ENCODE assay signal across 8 cellular contexts in genomic region chr19:5369962-5370367, GRCh38. TPM values are rescaled to one million over a fixed set of nuclear protein-coding genes. Genes with fewer than 3 reads are reported as not detected.
DNase-seq lines count a peak whose midpoint lies in the region; ATAC-seq, FAIRE-seq and TF ChIP-seq lines count a peak whose summit lies in the region.

No MANE protein-coding gene starts in this region.

- POLR2A ChIA-PET in naive thymus-derived CD4-positive, alpha-beta T cell (lab: Charles Lee): no interaction called here

- H3K27ac Mint-ChIP-seq in GM23338: no peak overlapping the region
- H3K27ac Mint-ChIP-seq in naive thymus-derived CD4-positive, alpha-beta T cell: no peak overlapping the region

- H3K4me1 Mint-ChIP-seq in GM23338: no peaks in the 10 kb centered on the region
- no peaks in the 10 kb centered on the region for H3K4me1 Mint-ChIP-seq in naive thymus-derived CD4-positive, alpha-beta T cell

- intact Hi-C loops in colonic mucosa (cut with DNase I): no loop called here
- intact Hi-C loops in naive thymus-derived CD4-positive, alpha-beta T cell (cut with micrococcal nuclease): no loop called here

- no peaks in the 10 kb centered on the region for H3K27me3 ChIP-seq in GM23338 (ENCODE audit: insufficient read depth)
- no peaks in the 10 kb centered on the region for H3K27me3 ChIP-seq in colonic mucosa
- H3K27me3 ChIP-seq in naive thymus-derived CD4-positive, alpha-beta T cell (ENCODE audit: control insufficient read depth in 2 of 2, insufficient read depth in 2 of 2, low read length in 2 of 2): no peaks in the 10 kb centered on the region

- H3F3A ChIP-seq in GM23338 (replicated peaks; ENCODE audit: low read depth): 0 out of 2 replicates have a peak, but pooled peaks cover 3% of the 10 kb centered on the region

- no peak overlapping the region for H3K4me2 ChIP-seq in GM23338

- peaks cover 8% of the 10 kb centered on the region for H3K27me3 Mint-ChIP-seq in GM23338 (ENCODE audit: insufficient read depth, low read depth, poor library complexity)
- H3K27me3 Mint-ChIP-seq in naive thymus-derived CD4-positive, alpha-beta T cell: peaks cover 0 to 25% (median 12%) of the 10 kb centered on the region in 5 donors

- H4K20me1 ChIP-seq in GM23338 (replicated peaks; ENCODE audit: insufficient read depth): no peaks in the 10 kb centered on the region

- H3K27ac ChIP-seq in GM23338 (ENCODE audit: low read depth) (no peak overlapping the region), colonic mucosa (no peak overlapping the region)
- H3K27ac ChIP-seq in naive thymus-derived CD4-positive, alpha-beta T cell (ENCODE audit: low read depth, low read length): no peak overlapping the region

- ATAC-seq in GM23338 (peak; percentile 99), GM21423 (IDR thresholded peaks at IDR 0.05; ENCODE audit: unreplicated experiment) (no peak), HG03159 (IDR thresholded peaks at IDR 0.05; ENCODE audit: unreplicated experiment) (no peak)
- no peak for ATAC-seq in naive thymus-derived CD4-positive, alpha-beta T cell

- H3K36me3 ChIP-seq in GM23338 (ENCODE audit: insufficient read depth): no peaks in the 10 kb centered on the region
- H3K36me3 ChIP-seq in colonic mucosa: no peaks in the 10 kb centered on the region
- H3K36me3 ChIP-seq in naive thymus-derived CD4-positive, alpha-beta T cell (ENCODE audit: control insufficient read depth in 2 of 3, insufficient read depth in 3 of 3, low read length in 3 of 3): no peaks in the 10 kb centered on the region

- CTCF ChIA-PET in naive thymus-derived CD4-positive, alpha-beta T cell (lab: Charles Lee): no interaction called here

- no peaks in the 10 kb centered on the region for H3K9me3 ChIP-seq in colonic mucosa
- no peaks in the 10 kb centered on the region for H3K9me3 ChIP-seq in naive thymus-derived CD4-positive, alpha-beta T cell (ENCODE audit: control insufficient read depth in 2 of 3, low read length in 3 of 3)

- H3K4me1 ChIP-seq in GM23338 (ENCODE audit: insufficient read depth) (no peaks in the 10 kb centered on the region), colonic mucosa (no peaks in the 10 kb centered on the region)
- no peaks in the 10 kb centered on the region for H3K4me1 ChIP-seq in naive thymus-derived CD4-positive, alpha-beta T cell (ENCODE audit: control insufficient read depth in 2 of 2, insufficient read depth in 2 of 2, low read length in 2 of 2)

- H3K4me3 Mint-ChIP-seq in GM23338: no peak overlapping the region
- H3K4me3 Mint-ChIP-seq in naive thymus-derived CD4-positive, alpha-beta T cell: no peak overlapping the region

- no peaks in the 10 kb centered on the region for H3K36me3 Mint-ChIP-seq in GM23338 (ENCODE audit: low read depth)
- no peaks in the 10 kb centered on the region for H3K36me3 Mint-ChIP-seq in naive thymus-derived CD4-positive, alpha-beta T cell

- no peak overlapping the region for H3K4me3 ChIP-seq in GM23338
- no peak overlapping the region for H3K4me3 ChIP-seq in colonic mucosa
- H3K4me3 ChIP-seq in naive thymus-derived CD4-positive, alpha-beta T cell (ENCODE audit: low read length): no peak overlapping the region

- no peaks in the 10 kb centered on the region; the same call in 2 of the 3 replicates for H3K9me3 Mint-ChIP-seq in GM23338
- peaks cover 0 to 15% (median 0%) of the 10 kb centered on the region in 11 donors for H3K9me3 Mint-ChIP-seq in naive thymus-derived CD4-positive, alpha-beta T cell

- no peak overlapping the region for H3K9ac ChIP-seq in colonic mucosa (ENCODE audit: low read depth in 2 of 2, low read length in 2 of 2)

- TF ChIP-seq CTCF in GM23338 (conservative IDR thresholded peaks at IDR 0.05; ENCODE audit: low read depth in 2 of 2): peak; percentile 85 to 95
- peak; percentile 55 for TF ChIP-seq CTCF in colonic mucosa (IDR thresholded peaks at IDR 0.05)

- H3K9me2 ChIP-seq in GM23338 (ENCODE audit: insufficient read depth): no peaks in the 10 kb centered on the region

- DNase-seq in AG20443 (ENCODE audit: low spot score) (peak; percentile 55), GM23338 (ENCODE audit: low spot score) (peak; percentile 84), UCSD-AML1 (lab: John Stamatoyannopoulos, UW; ENCODE audit: unreplicated experiment) (peak; percentile 56), colonic mucosa (peak; percentile 56), HTR-8/SVneo (ENCODE audit: insufficient read length, low spot score) (no peak)
- peak in 5 of 9 donors; percentile 8 to 43 (median 22) for DNase-seq in naive thymus-derived CD4-positive, alpha-beta T cell

- H3K79me2 ChIP-seq in GM23338 (replicated peaks; ENCODE audit: insufficient read depth): no peaks in the 10 kb centered on the region

- peak overlapping the region; percentile 23; the same call in 1 of the 2 replicates for H2AFZ ChIP-seq in GM23338

- no peak for FAIRE-seq in HTR-8/SVneo (lab: Jason Lieb, UNC)

TF ChIP-seq in GM23338, 12 proteins besides CTCF, POLR2A, EP300 and RAD21 (continues in another document):
- TF ChIP-seq CREB1 (CRISPR knock-in tag; IDR thresholded peaks at IDR 0.05; ENCODE audit: low read depth) (no peak), REST (IDR thresholded peaks at IDR 0.05; ENCODE audit: unreplicated experiment) (no peak), STAT1 (IDR thresholded peaks at IDR 0.05; ENCODE audit: unreplicated experiment) (no peak), NANOG (IDR thresholded peaks at IDR 0.05; ENCODE audit: borderline replicate concordance) (no peak)

RNA-seq across cellular contexts. Expression of gene PTPRS, which starts 29.4 kb away (rescaled TPM):
- total RNA-seq in GM23338 (2014; rRNA removed; shearing (Covaris generic)): 225 and 290 TPM in 2 replicates
- polyA plus RNA-seq in GM23338 (2016; fragmentation: Nextera tagmentation; extraction: Ambion mirVana): 20.6 and 20.7 TPM in 2 replicates
- total RNA-seq in colonic mucosa: 10 to 100 TPM in 1 of 2 donors, 1 to 10 TPM in 1; 7.9 to 15.6 TPM
- total RNA-seq in naive thymus-derived CD4-positive, alpha-beta T cell: 1 to 10 TPM in 4 of 5 experiments, not detected in 1; 2.5 to 9.3 (median 5.0) TPM
- 1 to 10 TPM in 1 of 2 donors, under 1 TPM in 1; 0.51 to 2.0 TPM for polyA plus RNA-seq in naive thymus-derived CD4-positive, alpha-beta T cell

Comparison
In these comparisons a context has a peak if more than half of its experiments do, and no peak if none do; other contexts are left out.
1. RNA of gene PTPRS, which starts 29.4 kb away (total RNA-seq): 225 to 290 TPM in GM23338; 7.9 to 15.6 TPM in colonic mucosa and 2.5 to 9.3 TPM in naive thymus-derived CD4-positive, alpha-beta T cell; every median in the first group is over 10 times any median in the second.